Comparison of ENCODE assay signal across 26 cellular contexts in the genomic region with DNA sequence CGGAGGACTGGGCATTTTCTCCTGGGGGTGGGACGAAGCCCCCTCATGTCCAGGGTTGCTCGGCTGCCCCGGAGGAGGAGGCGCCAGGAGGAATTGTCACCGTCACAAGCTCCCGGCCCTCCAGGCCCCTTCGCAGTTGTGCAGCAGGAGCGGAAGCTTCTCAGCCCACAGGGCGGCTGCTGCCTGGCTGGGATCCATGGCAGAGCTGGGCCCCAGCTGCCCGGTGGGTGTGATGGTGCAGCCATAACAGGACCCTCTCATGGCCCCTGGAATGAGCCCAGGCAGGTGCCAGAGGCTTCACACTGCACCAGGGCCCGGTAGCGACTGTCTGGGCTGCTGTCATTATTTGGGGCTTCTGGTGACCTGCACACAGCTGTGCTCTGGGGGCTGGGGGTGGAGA. TPM values are rescaled to one million over a fixed set of nuclear protein-coding genes. Genes with fewer than 3 reads are reported as not detected.
DNase-seq lines count a peak whose midpoint lies in the region; FAIRE-seq and TF ChIP-seq lines count a peak whose summit lies in the region.
"Had no signal": no experiment of that assay in that cellular context is flagged by ENCODE, and none has a peak within 500 bp of the region (broad histone marks: within the 10 kb centered on the region; RNA-seq: fewer than 3 reads in every experiment).

No MANE protein-coding gene starts in this region.

- no peak overlapping the region for H2AFZ ChIP-seq in osteoblast (ENCODE audit: low read length)
- H2AFZ ChIP-seq: GM23248 had no signal

- H3K4me3 ChIP-seq in osteoblast (ENCODE audit: insufficient read depth, low read length): no peak overlapping the region
- H3K4me3 ChIP-seq in small intestine (ENCODE audit: low read depth in 1 of 2, low read length in 2 of 2): no peak overlapping the region
- H3K4me3 ChIP-seq: GM23248 had no signal

- no peaks in the 10 kb centered on the region for H3K79me2 ChIP-seq in osteoblast (ENCODE audit: insufficient read depth, low read length)

- DNase-seq in caudate nucleus (lab: John Stamatoyannopoulos, UW): no peak
- peak; percentile 69 for DNase-seq in osteoblast (ENCODE audit: insufficient read length, low spot score, missing footprints)
- no peak for DNase-seq in substantia nigra (lab: John Stamatoyannopoulos, UW)
- DNase-seq in activated naive CD4-positive, alpha-beta T cell treated with anti-CD3 and anti-CD28 coated beads, Interleukin-2, amount 50 U/mL, for 16 hours: no peak
- DNase-seq in DMS 273 treated with DMSO at 0.1 percent for 48 hours (lab: John Stamatoyannopoulos, UW): no peak
- no peak for DNase-seq in small intestine
- DNase-seq: ACHN; C1 segment of cervical spinal cord; CD4-positive, CD25-positive, alpha-beta regulatory T cell; CD8-positive, alpha-beta memory T cell; COR-L47; DMS153; DMS79; GDM1; GM23248; HCEC 1CT; IMR-90 had no signal

- H3K4me1 ChIP-seq in osteoblast (ENCODE audit: insufficient read depth, low read length) (no peaks in the 10 kb centered on the region), small intestine (ENCODE audit: control insufficient read depth in 2 of 2, insufficient read depth in 1 of 2, low read depth in 1 of 2, low read length in 1 of 2) (no peaks in the 10 kb centered on the region)
- H3K4me1 ChIP-seq: BE2C had no signal

- H3K36me3 ChIP-seq in osteoblast (ENCODE audit: insufficient read depth, low read length) (no peaks in the 10 kb centered on the region), small intestine (ENCODE audit: control insufficient read depth in 2 of 2, insufficient read depth in 2 of 2, low read length in 2 of 2) (no peaks in the 10 kb centered on the region)
- H3K36me3 ChIP-seq: BE2C had no signal

- H3K27me3 ChIP-seq in osteoblast (ENCODE audit: insufficient read depth, low read length): no peaks in the 10 kb centered on the region
- no peaks in the 10 kb centered on the region for H3K27me3 ChIP-seq in small intestine (ENCODE audit: control insufficient read depth in 2 of 2, insufficient read depth in 2 of 2, low read length in 2 of 2)
- H3K27me3 ChIP-seq: BE2C had no signal

- H3K27ac ChIP-seq in caudate nucleus (ENCODE audit: low read depth, low read length): peak overlapping the region; percentile 18
- peak overlapping the region; percentile 29 for H3K27ac ChIP-seq in cingulate gyrus (ENCODE audit: low read depth, low read length)
- H3K27ac ChIP-seq in osteoblast (ENCODE audit: low read depth, low read length): no peak overlapping the region
- H3K27ac ChIP-seq in substantia nigra (ENCODE audit: low read depth, low read length, poor library complexity, severe bottlenecking): peak overlapping the region; percentile 64
- no peak overlapping the region for H3K27ac ChIP-seq in small intestine (ENCODE audit: low read depth in 1 of 2, low read length in 1 of 2)
- H3K27ac ChIP-seq: GM23248 had no signal

- no peak overlapping the region for H3K4me2 ChIP-seq in osteoblast (ENCODE audit: insufficient read depth, low read length)

- no peaks in the 10 kb centered on the region for H4K20me1 ChIP-seq in osteoblast (ENCODE audit: insufficient read depth, low read length)

- peaks cover 2% of the 10 kb centered on the region for H3K9me3 ChIP-seq in osteoblast (ENCODE audit: low read depth, low read length)
- no peaks in the 10 kb centered on the region for H3K9me3 ChIP-seq in small intestine (ENCODE audit: control insufficient read depth, low read depth)

- 90 to 97% (median 94%) methylated on average over 13 of the region's 13 CpGs for WGBS in small intestine, 3 donors

- no peak for FAIRE-seq in small intestine (lab: Jason Lieb, UNC)
- FAIRE-seq: A204.1, D721Med, GM12892, GM18507, HTR-8/SVneo had no signal

- TF ChIP-seq CTCF in osteoblast (IDR thresholded peaks at IDR 0.05; ENCODE audit: extremely low read depth, low read depth, low read length): no peak

RNA-seq across cellular contexts. Expression of gene GNG13, which starts 54.9 kb away (rescaled TPM):
- total RNA-seq in osteoblast: not detected in 2 replicates
- 1 to 10 TPM in 2 of 3 donors, under 1 TPM in 1; 0.73 to 3.0 (median 2.9) TPM for polyA plus RNA-seq in small intestine
- total RNA-seq: CD4-positive, CD25-positive, alpha-beta regulatory T cell; CD8-positive, alpha-beta memory T cell; Daoy; GM23248; H4; IMR-90 had no signal
- polyA plus RNA-seq: CD4-positive, CD25-positive, alpha-beta regulatory T cell; CD8-positive, alpha-beta memory T cell; GM23248; IMR-90 had no signal

Comparison
In these comparisons a context has a peak if more than half of its experiments do, and no peak if none do; other contexts are left out.
1. H3K27ac ChIP-seq: peak in caudate nucleus (single experiment), cingulate gyrus (single experiment) and substantia nigra (single experiment); none in osteoblast (single experiment) and small intestine (0 of 2).